ENCODE assay signal across 8 cellular contexts in the genomic region with DNA sequence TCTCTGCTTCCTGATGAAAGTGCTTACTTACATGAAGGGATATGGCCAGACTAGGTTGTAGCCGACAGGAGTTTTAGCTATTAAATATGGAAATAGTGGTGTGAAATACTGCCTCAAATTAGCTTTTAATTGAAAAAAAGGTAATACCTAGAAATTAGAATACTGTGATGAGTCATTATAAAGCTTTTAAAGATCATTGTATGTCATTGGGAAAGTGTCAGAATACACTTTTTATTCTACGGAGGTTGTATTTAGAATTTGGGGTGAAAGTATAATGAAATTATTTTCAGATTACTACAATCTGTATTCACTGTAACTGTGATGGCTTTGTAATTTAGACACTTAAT. TPM values are rescaled to one million over a fixed set of nuclear protein-coding genes. Genes with fewer than 3 reads are reported as not detected.
DNase-seq lines count a peak whose midpoint lies in the region; ATAC-seq and TF ChIP-seq lines count a peak whose summit lies in the region.

No MANE protein-coding gene starts in this region.

- H3K4me3 Mint-ChIP-seq in HFFc6 = peak overlapping the region; percentile 98
- peak overlapping the region; percentile 96 for H3K4me3 Mint-ChIP-seq in activated CD8-positive, alpha-beta T cell treated with anti-CD3 and anti-CD28 coated beads, Interleukin-2, amount 10 ng/mL, durations not matched to agents 7 days and 5 days
- H3K4me3 Mint-ChIP-seq in stimulated activated memory B cell treated with anti-CD40 and anti-IgM and Interleukin-4, amounts not matched to agents 10 μg/mL and 1 μg/mL and 100 μg/mL, for 72 hours = peak overlapping the region; percentile 91

- no peak for ATAC-seq in activated CD8-positive, alpha-beta T cell treated with anti-CD3 and anti-CD28 coated beads, Interleukin-2, amount 10 ng/mL, durations not matched to agents 7 days and 5 days
- no peak for ATAC-seq in stimulated activated memory B cell treated with anti-CD40 and anti-IgM and Interleukin-4, amounts not matched to agents 10 μg/mL and 1 μg/mL and 100 μg/mL, for 72 hours

- H3K27me3 Mint-ChIP-seq in HFFc6 (ENCODE audit: insufficient read depth) = 0 out of 2 replicates have a peak, but pooled peaks cover 4% of the 10 kb centered on the region
- H3K27me3 Mint-ChIP-seq in activated CD8-positive, alpha-beta T cell treated with anti-CD3 and anti-CD28 coated beads, Interleukin-2, amount 10 ng/mL, durations not matched to agents 7 days and 5 days (ENCODE audit: low read depth) = no peaks in the 10 kb centered on the region
- H3K27me3 Mint-ChIP-seq in stimulated activated memory B cell treated with anti-CD40 and anti-IgM and Interleukin-4, amounts not matched to agents 10 μg/mL and 1 μg/mL and 100 μg/mL, for 72 hours = no peaks in the 10 kb centered on the region

- POLR2A ChIA-PET in activated CD8-positive, alpha-beta T cell treated with anti-CD3 and anti-CD28 coated beads, Interleukin-2, amount 10 ng/mL, durations not matched to agents 7 days and 5 days (lab: Charles Lee) = interaction anchor here (1.0 to 2.3 kb wide), 5 partner anchors 24 to 190 kb away, joined by 3 to 21 read pairs (median 4); a partner anchor contains a TSS

- H3K36me3 Mint-ChIP-seq in HFFc6 (ENCODE audit: low read depth) = peaks cover 29% of the 10 kb centered on the region
- H3K36me3 Mint-ChIP-seq in activated CD8-positive, alpha-beta T cell treated with anti-CD3 and anti-CD28 coated beads, Interleukin-2, amount 10 ng/mL, durations not matched to agents 7 days and 5 days (ENCODE audit: low read depth) = peaks cover 41% of the 10 kb centered on the region
- peaks cover 9% of the 10 kb centered on the region for H3K36me3 Mint-ChIP-seq in stimulated activated memory B cell treated with anti-CD40 and anti-IgM and Interleukin-4, amounts not matched to agents 10 μg/mL and 1 μg/mL and 100 μg/mL, for 72 hours

- peaks cover 39% of the 10 kb centered on the region for H3K4me1 Mint-ChIP-seq in HFFc6 (ENCODE audit: low read depth)
- peaks cover 40% of the 10 kb centered on the region for H3K4me1 Mint-ChIP-seq in activated CD8-positive, alpha-beta T cell treated with anti-CD3 and anti-CD28 coated beads, Interleukin-2, amount 10 ng/mL, durations not matched to agents 7 days and 5 days (ENCODE audit: low read depth)
- H3K4me1 Mint-ChIP-seq in stimulated activated memory B cell treated with anti-CD40 and anti-IgM and Interleukin-4, amounts not matched to agents 10 μg/mL and 1 μg/mL and 100 μg/mL, for 72 hours = peaks cover 25% of the 10 kb centered on the region

- peak overlapping the region; percentile 88 for H3K4me3 ChIP-seq in iPS-11a (ENCODE audit: low read depth, low read length)

- CTCF ChIA-PET in activated CD8-positive, alpha-beta T cell treated with anti-CD3 and anti-CD28 coated beads, Interleukin-2, amount 10 ng/mL, durations not matched to agents 7 days and 5 days (lab: Charles Lee) = interaction anchor here (0.7 to 2.3 kb wide), 18 partner anchors 9 to 222 kb away, joined by 3 to 18 read pairs (median 6); a partner anchor contains a TSS

- peak; percentile 51 for TF ChIP-seq CTCF in HFFc6 (IDR thresholded peaks at IDR 0.05)

- H3K9me3 Mint-ChIP-seq in HFFc6 = peaks cover 4% of the 10 kb centered on the region; the same call in 1 of the 2 replicates
- no peaks in the 10 kb centered on the region for H3K9me3 Mint-ChIP-seq in activated CD8-positive, alpha-beta T cell treated with anti-CD3 and anti-CD28 coated beads, Interleukin-2, amount 10 ng/mL, durations not matched to agents 7 days and 5 days (ENCODE audit: insufficient read depth)
- no peaks in the 10 kb centered on the region for H3K9me3 Mint-ChIP-seq in stimulated activated memory B cell treated with anti-CD40 and anti-IgM and Interleukin-4, amounts not matched to agents 10 μg/mL and 1 μg/mL and 100 μg/mL, for 72 hours

- peak overlapping the region; percentile 91 for H3K27ac Mint-ChIP-seq in HFFc6
- H3K27ac Mint-ChIP-seq in activated CD8-positive, alpha-beta T cell treated with anti-CD3 and anti-CD28 coated beads, Interleukin-2, amount 10 ng/mL, durations not matched to agents 7 days and 5 days = peak overlapping the region; percentile 97
- peak overlapping the region; percentile 98 for H3K27ac Mint-ChIP-seq in stimulated activated memory B cell treated with anti-CD40 and anti-IgM and Interleukin-4, amounts not matched to agents 10 μg/mL and 1 μg/mL and 100 μg/mL, for 72 hours

- no peak for DNase-seq in HFFc6
- no peak for DNase-seq in activated CD8-positive, alpha-beta T cell treated with anti-CD3 and anti-CD28 coated beads, Interleukin-2, amount 10 ng/mL, durations not matched to agents 7 days and 5 days
- no peak for DNase-seq in pons (ENCODE audit: low spot score)
- no peak for DNase-seq in iPS-NIHi11 (ENCODE audit: low spot score)
- DNase-seq in stimulated activated CD4-positive, alpha-beta T cell treated with anti-CD3 and anti-CD28 coated beads, Interleukin-2, amount 100 ng/mL, for 24 hours = no peak
- DNase-seq in midbrain (lab: John Stamatoyannopoulos, UW) = no peak

RNA-seq across cellular contexts. Expression of a gene that starts 2.2 kb away (rescaled TPM):
- total RNA-seq in HFFc6 (2021; fragmentation: NEBNext Ultra II Directional; extraction: Animal tissue kit (Norgen Biotek cat#: 25700)) = 100 to 1,000 TPM in 3 of 6 experiments, 10 to 100 TPM in 3; 86.1 to 109 (median 98.0) TPM
- 10 to 100 TPM; 86.6 to 87.0 TPM for total RNA-seq in activated CD8-positive, alpha-beta T cell treated with anti-CD3 and anti-CD28 coated beads, Interleukin-2, amount 10 ng/mL, durations not matched to agents 7 days and 5 days
